In the genomic region with DNA sequence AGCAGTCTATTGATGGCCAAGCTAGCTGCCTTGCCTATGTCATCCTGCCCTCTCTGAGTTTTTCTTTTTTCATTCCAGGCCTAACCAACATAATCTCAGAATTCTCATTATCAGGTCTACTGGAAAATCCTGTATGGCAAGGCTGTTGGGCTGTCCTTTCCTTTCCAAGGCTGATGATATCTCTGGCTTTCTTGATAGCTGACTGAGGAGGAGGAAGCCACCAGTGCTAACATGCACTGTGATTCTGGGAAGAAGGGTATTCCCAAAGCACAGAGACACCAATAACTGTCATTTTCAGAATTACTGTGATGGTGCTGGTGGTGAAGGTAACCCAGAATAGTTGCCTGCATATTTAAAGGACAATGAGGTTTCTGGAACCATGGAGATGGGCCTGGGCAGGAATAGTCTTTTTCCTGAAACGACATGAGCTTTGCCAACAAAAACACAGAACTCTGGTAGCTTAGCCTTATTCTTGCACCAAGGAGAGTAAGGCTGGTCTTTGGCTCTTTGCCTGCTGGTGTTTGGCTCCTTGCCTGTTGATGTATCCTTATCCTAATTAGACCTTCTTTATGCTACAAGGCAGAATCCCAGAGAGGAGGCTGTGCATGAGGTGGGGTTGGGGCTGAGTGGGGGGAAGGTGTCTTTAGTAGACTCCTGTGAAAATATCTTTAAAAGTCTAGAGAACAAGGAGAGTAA, we compare ENCODE assay signal across 13 cellular contexts.
DNase-seq lines count a peak whose midpoint lies in the region; ATAC-seq and TF ChIP-seq lines count a peak whose summit lies in the region.
"Had no signal": no experiment of that assay in that cellular context is flagged by ENCODE, and none has a peak within 500 bp of the region (broad histone marks: within the 10 kb centered on the region; RNA-seq: fewer than 3 reads in every experiment).

No MANE protein-coding gene starts in this region.

- peak; percentile 64 for DNase-seq in Right ventricle myocardium inferior (ENCODE audit: missing footprints)
- DNase-seq in right atrium auricular region (ENCODE audit: low spot score), result no peak
- DNase-seq in heart right ventricle, result peak; percentile 49 to 59
- DNase-seq in SW 1271 (lab: John Stamatoyannopoulos, UW), result no peak
- DNase-seq in NCI-H1417 (lab: John Stamatoyannopoulos, UW), result no peak
- DNase-seq: DMS79, hypothalamus, KBM-7, NCI-H2171 had no signal

- H3K4me1 ChIP-seq in right atrium auricular region, result peaks cover 0 to 30% of the 10 kb centered on the region in 2 donors
- H3K4me1 ChIP-seq in heart right ventricle, result peaks cover 0 to 34% (median 16%) of the 10 kb centered on the region in 9 donors

- no peaks in the 10 kb centered on the region for H3K36me3 Mint-ChIP-seq in activated T-helper 17 cell treated with anti-CD3 and anti-CD28 coated beads, Interleukin-2, amount 50 U/mL, for 72 hours (ENCODE audit: low read depth)
- no peaks in the 10 kb centered on the region for H3K36me3 Mint-ChIP-seq in stimulated activated naive CD8-positive, alpha-beta T cell treated with anti-CD3 and anti-CD28 coated beads, Interleukin-15, Interleukin-2, amounts not matched to agents 100 ng/mL and 50 ng/mL, for 24 hours (ENCODE audit: low read depth)

- H3K36me3 ChIP-seq in right atrium auricular region (no peaks in the 10 kb centered on the region), heart right ventricle (no peaks in the 10 kb centered on the region)

- no peaks in the 10 kb centered on the region for H3K9me3 ChIP-seq in right atrium auricular region
- H3K9me3 ChIP-seq in heart right ventricle, result no peaks in the 10 kb centered on the region

- H3K27me3 Mint-ChIP-seq in activated T-helper 17 cell treated with anti-CD3 and anti-CD28 coated beads, Interleukin-2, amount 50 U/mL, for 72 hours, result peaks cover 7% of the 10 kb centered on the region
- H3K27me3 Mint-ChIP-seq in stimulated activated naive CD8-positive, alpha-beta T cell treated with anti-CD3 and anti-CD28 coated beads, Interleukin-15, Interleukin-2, amounts not matched to agents 100 ng/mL and 50 ng/mL, for 24 hours, result peaks cover 14% of the 10 kb centered on the region

- H3K27ac Mint-ChIP-seq in activated T-helper 17 cell treated with anti-CD3 and anti-CD28 coated beads, Interleukin-2, amount 50 U/mL, for 72 hours, result no peak overlapping the region
- peak overlapping the region; percentile 50 for H3K27ac Mint-ChIP-seq in stimulated activated naive CD8-positive, alpha-beta T cell treated with anti-CD3 and anti-CD28 coated beads, Interleukin-15, Interleukin-2, amounts not matched to agents 100 ng/mL and 50 ng/mL, for 24 hours
- H3K27ac Mint-ChIP-seq: T-helper 2 cell treated with Interferon-gamma antibody and Interleukin-4, amounts not matched to agents 5 μg/mL and 100 μg/mL, for 36 hours had no signal

- peaks cover 3% of the 10 kb centered on the region for H3K9me3 Mint-ChIP-seq in activated T-helper 17 cell treated with anti-CD3 and anti-CD28 coated beads, Interleukin-2, amount 50 U/mL, for 72 hours
- peaks cover 13% of the 10 kb centered on the region for H3K9me3 Mint-ChIP-seq in stimulated activated naive CD8-positive, alpha-beta T cell treated with anti-CD3 and anti-CD28 coated beads, Interleukin-15, Interleukin-2, amounts not matched to agents 100 ng/mL and 50 ng/mL, for 24 hours

- H3K4me3 ChIP-seq in right atrium auricular region (no peak overlapping the region), heart right ventricle (no peak overlapping the region)

- H3K27ac ChIP-seq in right atrium auricular region (no peak overlapping the region), heart right ventricle (peak overlapping the region in 3 of 10 donors; percentile 29 to 47 (median 40))

- TF ChIP-seq CTCF in right atrium auricular region (IDR thresholded peaks at IDR 0.05), result no peak
- no peak for TF ChIP-seq CTCF in heart right ventricle (IDR thresholded peaks at IDR 0.05)

- intact Hi-C loops in Right ventricle myocardium inferior (cut with DNase I) (no loop called here), heart right ventricle (cut with DNase I) (no loop called here)

- peak overlapping the region; percentile 24 for H3K4me3 Mint-ChIP-seq in activated T-helper 17 cell treated with anti-CD3 and anti-CD28 coated beads, Interleukin-2, amount 50 U/mL, for 72 hours
- no peak overlapping the region for H3K4me3 Mint-ChIP-seq in stimulated activated naive CD8-positive, alpha-beta T cell treated with anti-CD3 and anti-CD28 coated beads, Interleukin-15, Interleukin-2, amounts not matched to agents 100 ng/mL and 50 ng/mL, for 24 hours

- WGBS in heart right ventricle, 2 donors, result 34 to 39% methylated on average over 1 of the region's 1 CpG

- peaks cover 20% of the 10 kb centered on the region for H3K4me1 Mint-ChIP-seq in activated T-helper 17 cell treated with anti-CD3 and anti-CD28 coated beads, Interleukin-2, amount 50 U/mL, for 72 hours
- peaks cover 49% of the 10 kb centered on the region for H3K4me1 Mint-ChIP-seq in stimulated activated naive CD8-positive, alpha-beta T cell treated with anti-CD3 and anti-CD28 coated beads, Interleukin-15, Interleukin-2, amounts not matched to agents 100 ng/mL and 50 ng/mL, for 24 hours (ENCODE audit: low read depth)

- ATAC-seq in Right ventricle myocardium inferior, result no peak
- peak; percentile 53 for ATAC-seq in activated T-helper 17 cell treated with anti-CD3 and anti-CD28 coated beads, Interleukin-2, amount 50 U/mL, for 72 hours (replicated peaks)
- ATAC-seq in heart right ventricle, result peak in 7 of 8 donors; percentile 20 to 73 (median 70)
- no peak for ATAC-seq in HG03045 (IDR thresholded peaks at IDR 0.05; ENCODE audit: unreplicated experiment)

- H3K27me3 ChIP-seq in right atrium auricular region (no peaks in the 10 kb centered on the region), heart right ventricle (no peaks in the 10 kb centered on the region)

Comparison
In these comparisons a context has a peak if more than half of its experiments do, and no peak if none do; other contexts are left out.
1. ATAC-seq: peak in activated T-helper 17 cell treated with anti-CD3 and anti-CD28 coated beads, Interleukin-2, amount 50 U/mL, for 72 hours (single experiment) and heart right ventricle (7 of 8); none in Right ventricle myocardium inferior (single experiment) and HG03045 (single experiment).
2. DNase-seq: peak in Right ventricle myocardium inferior (single experiment) and heart right ventricle (2 of 2); none in right atrium auricular region (single experiment), SW 1271 (0 of 2) and NCI-H1417 (0 of 3).